In genomic region chr12:45989277-45989856, GRCh38 we compare ENCODE assay signal across 8 cellular contexts. TPM values are rescaled to one million over a fixed set of nuclear protein-coding genes. Genes with fewer than 3 reads are reported as not detected.
DNase-seq lines count a peak whose midpoint lies in the region; ATAC-seq and TF ChIP-seq lines count a peak whose summit lies in the region.

No MANE protein-coding gene starts in this region.

- peak overlapping the region; percentile 96 for H3K4me3 Mint-ChIP-seq in Calu3 (ENCODE audit: low read depth, unreplicated experiment)

- H3K4me1 Mint-ChIP-seq in Calu3 (ENCODE audit: low read depth, unreplicated experiment): peaks cover 43% of the 10 kb centered on the region

- peaks cover 21 to 60% (median 38%) of the 10 kb centered on the region in 3 donors for H3K4me1 ChIP-seq in esophagus squamous epithelium
- peaks cover 18% of the 10 kb centered on the region for H3K4me1 ChIP-seq in neuron (ENCODE audit: insufficient read depth, low read length)

- H2AFZ ChIP-seq in neuron (ENCODE audit: low read depth, low read length): peak overlapping the region; percentile 33

- TF ChIP-seq POLR2A in GM19193 (IDR thresholded peaks at IDR 0.05; ENCODE audit: extremely low read depth, insufficient read depth, insufficient read length): peak; percentile 5
- TF ChIP-seq POLR2A in esophagus squamous epithelium (IDR thresholded peaks at IDR 0.05): peak in 1 of 4 donors; percentile 41

- peak; percentile 9 for ATAC-seq in HG03378 (IDR thresholded peaks at IDR 0.05; ENCODE audit: unreplicated experiment)
- ATAC-seq in HG03469 (IDR thresholded peaks at IDR 0.05; ENCODE audit: unreplicated experiment): no peak

- WGBS in esophagus squamous epithelium, 2 donors: 2 to 4% methylated on average over 15 to 18 of the region's 20 CpGs

- no TSS peak for BruUV-seq in Calu3 (replicated peaks; lab: Mats Ljungman, UMichigan)

- H3K36me3 ChIP-seq in esophagus squamous epithelium: peaks cover 0 to 21% (median 0%) of the 10 kb centered on the region in 3 donors
- peaks cover 12% of the 10 kb centered on the region for H3K36me3 ChIP-seq in neuron (ENCODE audit: insufficient read depth, low read length)

- no peak for TF ChIP-seq CTCF in Calu3 (IDR thresholded peaks at IDR 0.05; ENCODE audit: unreplicated experiment)
- TF ChIP-seq CTCF in esophagus squamous epithelium (IDR thresholded peaks at IDR 0.05): no peak

- H3K9me3 ChIP-seq in esophagus squamous epithelium: no peaks in the 10 kb centered on the region
- peaks cover 1% of the 10 kb centered on the region for H3K9me3 ChIP-seq in neuron (ENCODE audit: low read length)

- H3K27ac Mint-ChIP-seq in Calu3 (ENCODE audit: unreplicated experiment): peak overlapping the region; percentile 88

- H3K27ac ChIP-seq in esophagus squamous epithelium: peak overlapping the region; percentile 99 to 100 (median 99)

- intact Hi-C loops in Calu3 (cut with micrococcal nuclease; ENCODE audit: unreplicated experiment) (no loop called here), esophagus squamous epithelium (cut with DNase I) (no loop called here)

- H3K9me3 Mint-ChIP-seq in Calu3 (ENCODE audit: low read depth, unreplicated experiment): no peaks in the 10 kb centered on the region

- no peaks in the 10 kb centered on the region for H3K27me3 Mint-ChIP-seq in Calu3 (ENCODE audit: unreplicated experiment)

- H3K4me3 ChIP-seq in esophagus squamous epithelium (peak overlapping the region; percentile 87 to 98 (median 94)), neuron (ENCODE audit: low read length) (peak overlapping the region; percentile 81)

- no peaks in the 10 kb centered on the region for H3K27me3 ChIP-seq in esophagus squamous epithelium
- no peaks in the 10 kb centered on the region for H3K27me3 ChIP-seq in neuron (ENCODE audit: insufficient read depth, low read length)

- peaks cover 39% of the 10 kb centered on the region for H3K36me3 Mint-ChIP-seq in Calu3 (ENCODE audit: insufficient read depth, unreplicated experiment)

- no peak for DNase-seq in Calu3
- DNase-seq in SW480 (ENCODE audit: low spot score): peak; percentile 1
- DNase-seq in esophagus squamous epithelium (lab: John Stamatoyannopoulos, UW): no peak
- DNase-seq in HK-2 (ENCODE audit: unreplicated experiment): no peak

- CTCF ChIA-PET in Calu3 (lab: Charles Lee): no interaction called here

RNA-seq across cellular contexts. Expression of gene SCAF11, which starts 1.0 kb away (rescaled TPM):
- total RNA-seq in Calu3 (2022) (62.3 and 78.8 TPM in 2 replicates), esophagus squamous epithelium (100 to 1,000 TPM in 2 of 4 donors, 10 to 100 TPM in 2; 65.9 to 123 (median 101) TPM)
